In genomic region chr14:106044949-106045596, GRCh38 we compare ENCODE assay signal across 8 cellular contexts.
DNase-seq lines count a peak whose midpoint lies in the region; ATAC-seq and TF ChIP-seq lines count a peak whose summit lies in the region.

No MANE protein-coding gene starts in this region.

- H3K36me3 Mint-ChIP-seq in activated T-helper 1 cell treated with anti-CD3 and anti-CD28 coated beads, Interleukin-12 subunit alpha, Interleukin-12 subunit beta, Interleukin-2, Interleukin-4 antibody, amounts not matched to agents 30 ng/mL and 10 ng/mL and 1 ng/mL, durations not matched to agents 14 hours and 24 hours and 36 hours (ENCODE audit: low read depth), result no peaks in the 10 kb centered on the region

- TF ChIP-seq CTCF in Peyer's patch (IDR thresholded peaks at IDR 0.05) (peak in 5 of 6 experiments; percentile 36 to 71 (median 50)), transverse colon (IDR thresholded peaks at IDR 0.05) (peak in 4 of 5 experiments; percentile 15 to 37 (median 32))

- H3K9me3 ChIP-seq in BLaER1 treated with 17β-estradiol and CSF1 and Interleukin-3, amounts not matched to agents 10 nM and 100 nM (replicated peaks in 1 of 11), result no peaks in the 10 kb centered on the region
- no peaks in the 10 kb centered on the region for H3K9me3 ChIP-seq in Peyer's patch
- H3K9me3 ChIP-seq in transverse colon, result no peaks in the 10 kb centered on the region

- peaks cover 6% of the 10 kb centered on the region for H3K27me3 Mint-ChIP-seq in activated T-helper 1 cell treated with anti-CD3 and anti-CD28 coated beads, Interleukin-12 subunit alpha, Interleukin-12 subunit beta, Interleukin-2, Interleukin-4 antibody, amounts not matched to agents 30 ng/mL and 10 ng/mL and 1 ng/mL, durations not matched to agents 14 hours and 24 hours and 36 hours (ENCODE audit: insufficient read depth)

- peaks cover 0 to 22% (median 12%) of the 10 kb centered on the region in 10 experiments; a peak in 13 of 20 replicates for H3K4me1 ChIP-seq in BLaER1 treated with 17β-estradiol and CSF1 and Interleukin-3, amounts not matched to agents 10 nM and 100 nM
- H3K4me1 ChIP-seq in Peyer's patch, result no peaks in the 10 kb centered on the region
- H3K4me1 ChIP-seq in transverse colon, result no peaks in the 10 kb centered on the region

- no peaks in the 10 kb centered on the region for H3K36me3 ChIP-seq in BLaER1 treated with 17β-estradiol and CSF1 and Interleukin-3, amounts not matched to agents 10 nM and 100 nM
- H3K36me3 ChIP-seq in Peyer's patch (no peaks in the 10 kb centered on the region), transverse colon (no peaks in the 10 kb centered on the region)

- H3K27ac ChIP-seq in BLaER1 treated with 17β-estradiol and CSF1 and Interleukin-3, amounts not matched to agents 10 nM and 100 nM, result no peak overlapping the region
- H3K27ac ChIP-seq in Peyer's patch, result no peak overlapping the region
- no peak overlapping the region for H3K27ac ChIP-seq in transverse colon

- no peak for TF ChIP-seq EP300 in transverse colon (IDR thresholded peaks at IDR 0.05; ENCODE audit: low read depth)

- WGBS in transverse colon (ENCODE audit: low coverage in 1 of 2), 2 donors, result 53 to 59% methylated on average over 3 to 9 of the region's 9 CpGs

- intact Hi-C loops in activated T-helper 1 cell treated with anti-CD3 and anti-CD28 coated beads, Interleukin-12 subunit alpha, Interleukin-12 subunit beta, Interleukin-2, Interleukin-4 antibody, amounts not matched to agents 30 ng/mL and 10 ng/mL and 1 ng/mL, durations not matched to agents 14 hours and 24 hours and 36 hours (cut with micrococcal nuclease), result loop anchor here (1.0 to 2.0 kb wide), 5 partner anchors 20 to 70 kb away; no protein-coding TSS in a partner anchor
- intact Hi-C loops in transverse colon (cut with DNase I; ENCODE audit: low total_unique reads), result no loop called here

- no peak overlapping the region for H3K4me3 ChIP-seq in BLaER1 treated with 17β-estradiol and CSF1 and Interleukin-3, amounts not matched to agents 10 nM and 100 nM
- no peak overlapping the region for H3K4me3 ChIP-seq in Peyer's patch
- no peak overlapping the region for H3K4me3 ChIP-seq in transverse colon

- H3K27me3 ChIP-seq in BLaER1 treated with 17β-estradiol and CSF1 and Interleukin-3, amounts not matched to agents 10 nM and 100 nM, result no peaks in the 10 kb centered on the region
- no peaks in the 10 kb centered on the region for H3K27me3 ChIP-seq in Peyer's patch
- peaks cover under 1% of the 10 kb centered on the region for H3K27me3 ChIP-seq in transverse colon

- in situ Hi-C loops in transverse colon (cut with MboI; ENCODE audit: low pct_ligation_motif_present in 1 of 4, low pct_unique_long_range_greater_than_20kb in 1 of 4, low sequenced_read_pairs in 3 of 4), result loop anchor here in 1 of 4 donors (25.0 kb wide), 1 partner anchor 92 kb away; no protein-coding TSS in a partner anchor

- no peaks in the 10 kb centered on the region for H4K20me1 ChIP-seq in BLaER1 treated with 17β-estradiol and CSF1 and Interleukin-3, amounts not matched to agents 10 nM and 100 nM

- peak overlapping the region; percentile 20 for H3K27ac Mint-ChIP-seq in activated T-helper 1 cell treated with anti-CD3 and anti-CD28 coated beads, Interleukin-12 subunit alpha, Interleukin-12 subunit beta, Interleukin-2, Interleukin-4 antibody, amounts not matched to agents 30 ng/mL and 10 ng/mL and 1 ng/mL, durations not matched to agents 14 hours and 24 hours and 36 hours

- peak overlapping the region in 8 of 11 experiments; percentile 23 to 80 (median 64); a peak in 14 of 22 replicates for H3K4me2 ChIP-seq in BLaER1 treated with 17β-estradiol and CSF1 and Interleukin-3, amounts not matched to agents 10 nM and 100 nM

- no peaks in the 10 kb centered on the region for H3K9me3 Mint-ChIP-seq in activated T-helper 1 cell treated with anti-CD3 and anti-CD28 coated beads, Interleukin-12 subunit alpha, Interleukin-12 subunit beta, Interleukin-2, Interleukin-4 antibody, amounts not matched to agents 30 ng/mL and 10 ng/mL and 1 ng/mL, durations not matched to agents 14 hours and 24 hours and 36 hours

- H3K9ac ChIP-seq in BLaER1 treated with 17β-estradiol and CSF1 and Interleukin-3, amounts not matched to agents 10 nM and 100 nM, result no peak overlapping the region

- TF ChIP-seq POLR2A in Peyer's patch (IDR thresholded peaks at IDR 0.05) (no peak), transverse colon (IDR thresholded peaks at IDR 0.05) (no peak)

- ATAC-seq in GM21423 (IDR thresholded peaks at IDR 0.05; ENCODE audit: unreplicated experiment), result peak; percentile 71
- no peak for ATAC-seq in HG02885 (IDR thresholded peaks at IDR 0.05; ENCODE audit: poor library complexity, unreplicated experiment)
- ATAC-seq in HG03025 (IDR thresholded peaks at IDR 0.05; ENCODE audit: low FRiP score, unreplicated experiment), result no peak

- peaks cover 12% of the 10 kb centered on the region for H3K4me1 Mint-ChIP-seq in activated T-helper 1 cell treated with anti-CD3 and anti-CD28 coated beads, Interleukin-12 subunit alpha, Interleukin-12 subunit beta, Interleukin-2, Interleukin-4 antibody, amounts not matched to agents 30 ng/mL and 10 ng/mL and 1 ng/mL, durations not matched to agents 14 hours and 24 hours and 36 hours (ENCODE audit: low read depth)

- DNase-seq in Peyer's patch (peak; percentile 56 to 89 (median 81)), lung microvascular endothelial cell (ENCODE audit: low read depth in 2 of 2) (peak; percentile 59 to 68), transverse colon (peak; percentile 64)
- DNase-seq in activated T-helper 1 cell treated with anti-CD3 and anti-CD28 coated beads, Interleukin-12 subunit alpha, Interleukin-12 subunit beta, Interleukin-2, Interleukin-4 antibody, amounts not matched to agents 30 ng/mL and 10 ng/mL and 1 ng/mL, durations not matched to agents 14 hours and 24 hours and 36 hours (ENCODE audit: low spot score), result peak; percentile 69

- no peak overlapping the region for H3K4me3 Mint-ChIP-seq in activated T-helper 1 cell treated with anti-CD3 and anti-CD28 coated beads, Interleukin-12 subunit alpha, Interleukin-12 subunit beta, Interleukin-2, Interleukin-4 antibody, amounts not matched to agents 30 ng/mL and 10 ng/mL and 1 ng/mL, durations not matched to agents 14 hours and 24 hours and 36 hours
